17 cellular contexts compared by ENCODE assay signal in genomic region chr13:49023441-49023840, GRCh38. TPM values are rescaled to one million over a fixed set of nuclear protein-coding genes. Genes with fewer than 3 reads are reported as not detected.
DNase-seq lines count a peak whose midpoint lies in the region; ATAC-seq and TF ChIP-seq lines count a peak whose summit lies in the region.
"Had no signal": no experiment of that assay in that cellular context is flagged by ENCODE, and none has a peak within 500 bp of the region (broad histone marks: within the 10 kb centered on the region; RNA-seq: fewer than 3 reads in every experiment).

No MANE protein-coding gene starts in this region.

- DNase-seq in AG04450 (ENCODE audit: low read depth, low spot score) (peak; percentile 32), HS-5 (ENCODE audit: low read depth) (peak; percentile 68), brain microvascular endothelial cell (peak; percentile 18), hepatic stellate cell (ENCODE audit: low spot score) (peak; percentile 46)
- DNase-seq in NK-92 treated with Interleukin-12 subunit alpha and Interleukin-12 subunit beta, amount 100 ng/mL, for 24 hours (lab: John Stamatoyannopoulos, UW), result no peak
- DNase-seq in activated CD8-positive, alpha-beta memory T cell treated with anti-CD3 and anti-CD28 coated beads, Interleukin-2, amount 50 U/mL, for 48 hours, result no peak
- DNase-seq: activated CD8-positive, alpha-beta T cell treated with anti-CD3 and anti-CD28 coated beads for 36 hours; activated effector memory CD4-positive, alpha-beta T cell treated with anti-CD3 and anti-CD28 coated beads, Interleukin-2, amount 50 U/mL, for 16 hours; C1 segment of cervical spinal cord; caudate nucleus; NCI-H1092 treated with DMSO at 0.1 percent for 48 hours; NCI-H446 treated with DMSO at 0.1 percent for 48 hours; Peyer's patch; stimulated activated CD4-positive, alpha-beta T cell treated with anti-CD3 and anti-CD28 coated beads, Interleukin-4, amount 100 ng/mL, for 24 hours; stimulated activated naive CD4-positive, alpha-beta T cell had no signal

- peaks cover 7% of the 10 kb centered on the region; the same call in 1 of the 2 replicates for H3K9me3 ChIP-seq in AG04450 (ENCODE audit: control insufficient read depth, insufficient read depth, low read length)
- H3K9me3 ChIP-seq: Peyer's patch had no signal

- H3K27ac ChIP-seq in AG04450 (ENCODE audit: low read depth, low read length) (no peak overlapping the region), brain microvascular endothelial cell (peak overlapping the region; percentile 20)
- H3K27ac ChIP-seq: Peyer's patch had no signal

- POLR2A ChIA-PET in AG04450 (lab: Yijun Ruan, JAX), result no interaction called here

- TF ChIP-seq CTCF in AG04450 (IDR thresholded peaks at IDR 0.05; ENCODE audit: low read depth, low read length) (no peak), brain microvascular endothelial cell (IDR thresholded peaks at IDR 0.05; ENCODE audit: low read depth, low read length, missing control alignments) (no peak)

- CTCF ChIA-PET in AG04450 (lab: Charles Lee), result interaction anchor here (0.6 kb wide), 1 partner anchor 254 kb away, joined by 7 read pairs; no protein-coding TSS in a partner anchor

- in situ Hi-C loops in brain microvascular endothelial cell (cut with HindIII; ENCODE audit: low pct_ligation_motif_present, low sequenced_read_pairs), result no loop called here

- H3K27me3 ChIP-seq in AG04450 (ENCODE audit: control insufficient read depth, insufficient read depth, low read length) (no peaks in the 10 kb centered on the region), brain microvascular endothelial cell (replicated peaks) (no peaks in the 10 kb centered on the region)
- H3K27me3 ChIP-seq: Peyer's patch had no signal

- ATAC-seq in HG03175 (IDR thresholded peaks at IDR 0.05; ENCODE audit: unreplicated experiment) (no peak), GM21526 (IDR thresholded peaks at IDR 0.05; ENCODE audit: low FRiP score, unreplicated experiment) (no peak)
- ATAC-seq: activated CD8-positive, alpha-beta T cell treated with anti-CD3 and anti-CD28 coated beads for 36 hours had no signal

- H3K4me3 ChIP-seq in AG04450 (ENCODE audit: low read depth, low read length) (no peak overlapping the region), brain microvascular endothelial cell (ENCODE audit: low read depth, low read length) (no peak overlapping the region)
- H3K4me3 ChIP-seq: Peyer's patch had no signal

- no peaks in the 10 kb centered on the region for H3K36me3 ChIP-seq in brain microvascular endothelial cell (replicated peaks)
- H3K36me3 ChIP-seq: Peyer's patch had no signal

RNA-seq across cellular contexts. Expression of gene FNDC3A, which starts 47.7 kb away (rescaled TPM):
- 61.5 and 82.1 TPM in 2 replicates for polyA plus RNA-seq in AG04450 (2011; rRNA removed)
- polyA minus RNA-seq in AG04450 (2011; rRNA and poly(A)+ RNA removed), result 100 and 118 TPM in 2 replicates

Comparison
In these comparisons a context has a peak if more than half of its experiments do, and no peak if none do; other contexts are left out.
1. DNase-seq: peak in AG04450 (single experiment), HS-5 (single experiment), brain microvascular endothelial cell (single experiment) and hepatic stellate cell (single experiment); none in NK-92 treated with Interleukin-12 subunit alpha and Interleukin-12 subunit beta, amount 100 ng/mL, for 24 hours (single experiment) and activated CD8-positive, alpha-beta memory T cell treated with anti-CD3 and anti-CD28 coated beads, Interleukin-2, amount 50 U/mL, for 48 hours (single experiment).